ENCODE assay signal across 10 cellular contexts in genomic region chr10:48251525-48252353, GRCh38. TPM values are rescaled to one million over a fixed set of nuclear protein-coding genes. Genes with fewer than 3 reads are reported as not detected.
DNase-seq lines count a peak whose midpoint lies in the region; ATAC-seq and TF ChIP-seq lines count a peak whose summit lies in the region.
"Had no signal": no experiment of that assay in that cellular context is flagged by ENCODE, and none has a peak within 500 bp of the region (broad histone marks: within the 10 kb centered on the region; RNA-seq: fewer than 3 reads in every experiment).

No MANE protein-coding gene starts in this region.

- no peak overlapping the region for H3K14ac ChIP-seq in mesenchymal stem cell (ENCODE audit: low read length in 2 of 2)

- no peak overlapping the region for H3K9ac ChIP-seq in mesenchymal stem cell (ENCODE audit: low read length)

- H3K4me2 ChIP-seq in mesenchymal stem cell (ENCODE audit: low read length, poor library complexity, severe bottlenecking), result no peak overlapping the region

- no peak for ATAC-seq in HG02588 (IDR thresholded peaks at IDR 0.05; ENCODE audit: unreplicated experiment)
- ATAC-seq in HG03439 (IDR thresholded peaks at IDR 0.05; ENCODE audit: unreplicated experiment), result no peak
- ATAC-seq in GM21360 (IDR thresholded peaks at IDR 0.05; ENCODE audit: unreplicated experiment), result no peak

- H2BK5ac ChIP-seq in mesenchymal stem cell (ENCODE audit: low read depth, low read length, poor library complexity, severe bottlenecking), result no peak overlapping the region

- DNase-seq in DMS153 treated with DMSO at 0.1 percent for 48 hours (lab: John Stamatoyannopoulos, UW; ENCODE audit: unreplicated experiment) (peak; percentile 81), NCI-H1105 (lab: John Stamatoyannopoulos, UW) (peak; percentile 28), WERI-Rb-1 (peak; percentile 46), mesenchymal stem cell (no peak), OCI-M1 (lab: John Stamatoyannopoulos, UW) (no peak)
- DNase-seq: stimulated activated CD4-positive, alpha-beta T cell treated with anti-CD3 and anti-CD28 coated beads, Interleukin-2, amount 100 ng/mL, for 48 hours had no signal

- no peak overlapping the region for H3K23ac ChIP-seq in mesenchymal stem cell (ENCODE audit: low read length in 2 of 2)

- H3K4me3 ChIP-seq in WERI-Rb-1 (ENCODE audit: low read depth, low read length), result no peak overlapping the region
- H3K4me3 ChIP-seq in mesenchymal stem cell (ENCODE audit: insufficient read depth in 1 of 2, low read depth in 1 of 2, low read length in 2 of 2), result no peak overlapping the region
- H3K4me3 ChIP-seq: tibial nerve had no signal

- no peak overlapping the region for H3K4ac ChIP-seq in mesenchymal stem cell (ENCODE audit: low read depth in 1 of 2, low read length in 2 of 2)

- TF ChIP-seq CTCF in WERI-Rb-1 (IDR thresholded peaks at IDR 0.05; ENCODE audit: low read depth, low read length), result no peak

- no peak overlapping the region for H4K8ac ChIP-seq in mesenchymal stem cell (ENCODE audit: low read length)

- H2BK120ac ChIP-seq in mesenchymal stem cell (ENCODE audit: low read depth, low read length), result no peak overlapping the region

- H3K36me3 ChIP-seq in WERI-Rb-1 (no peaks in the 10 kb centered on the region), mesenchymal stem cell (ENCODE audit: control insufficient read depth in 1 of 2, insufficient read depth in 2 of 2, low read depth in 1 of 2, low read length in 2 of 2) (no peaks in the 10 kb centered on the region)
- H3K36me3 ChIP-seq: tibial nerve had no signal

- H2BK12ac ChIP-seq in mesenchymal stem cell (ENCODE audit: low read length in 2 of 2), result no peak overlapping the region

- H3K27ac ChIP-seq in WERI-Rb-1 (peak overlapping the region; percentile 70), mesenchymal stem cell (ENCODE audit: low read length, poor library complexity, severe bottlenecking) (no peak overlapping the region)
- H3K27ac ChIP-seq: tibial nerve had no signal

- H3K4me1 ChIP-seq in mesenchymal stem cell (ENCODE audit: control insufficient read depth, insufficient read depth, low read depth, low read length), result peaks cover 20% of the 10 kb centered on the region
- H3K4me1 ChIP-seq: tibial nerve had no signal

- H4K91ac ChIP-seq in mesenchymal stem cell (ENCODE audit: low read length), result peak overlapping the region; percentile 25

- 28% methylated on average over 12 of the region's 13 CpGs for WGBS in mesenchymal stem cell

- H3K79me1 ChIP-seq in mesenchymal stem cell (replicated peaks; ENCODE audit: low read length, poor library complexity, severe bottlenecking), result no peaks in the 10 kb centered on the region

- H2BK15ac ChIP-seq in mesenchymal stem cell (ENCODE audit: low read depth, poor library complexity, severe bottlenecking), result no peak overlapping the region

- H3K27me3 ChIP-seq in WERI-Rb-1 (ENCODE audit: insufficient read depth, low read depth, severe bottlenecking) (no peaks in the 10 kb centered on the region), mesenchymal stem cell (ENCODE audit: control insufficient read depth in 1 of 2, insufficient read depth in 1 of 2, low read length in 2 of 2) (peaks cover 10 to 30% of the 10 kb centered on the region in 2 experiments)
- H3K27me3 ChIP-seq: tibial nerve had no signal

- H3K18ac ChIP-seq in mesenchymal stem cell (ENCODE audit: low read depth in 1 of 2, low read length in 2 of 2), result no peak overlapping the region

- no peak overlapping the region for H2AK5ac ChIP-seq in mesenchymal stem cell (ENCODE audit: low read length, severe bottlenecking)

- H3K9me3 ChIP-seq in WERI-Rb-1 (ENCODE audit: severe bottlenecking) (peaks cover 2% of the 10 kb centered on the region), mesenchymal stem cell (ENCODE audit: control insufficient read depth, low read length) (no peaks in the 10 kb centered on the region)
- H3K9me3 ChIP-seq: tibial nerve had no signal

- H2AFZ ChIP-seq in mesenchymal stem cell (ENCODE audit: low read depth, low read length), result no peak overlapping the region

RNA-seq across cellular contexts. Expression of gene FRMPD2, which starts 22.8 kb away (rescaled TPM):
- 0.03 TPM for polyA plus RNA-seq in mesenchymal stem cell (2013, experiment 1 of 2)
- polyA plus RNA-seq in mesenchymal stem cell (2013, experiment 2 of 2), result not detected

RNA-seq across cellular contexts. Expression of gene MAPK8, which starts 54.7 kb away (rescaled TPM):
- 22.6 TPM for polyA plus RNA-seq in mesenchymal stem cell (2013, experiment 1 of 2)
- polyA plus RNA-seq in mesenchymal stem cell (2013, experiment 2 of 2), result 24.6 TPM

Comparison
In these comparisons a context has a peak if more than half of its experiments do, and no peak if none do; other contexts are left out.
1. DNase-seq: peak in DMS153 treated with DMSO at 0.1 percent for 48 hours (single experiment), NCI-H1105 (single experiment) and WERI-Rb-1 (single experiment); none in mesenchymal stem cell (single experiment) and OCI-M1 (single experiment).